8 cellular contexts compared by ENCODE assay signal in genomic region chr1:20633190-20634064, GRCh38. TPM values are rescaled to one million over a fixed set of nuclear protein-coding genes. Genes with fewer than 3 reads are reported as not detected.
DNase-seq lines count a peak whose midpoint lies in the region; TF ChIP-seq lines count a peak whose summit lies in the region.

PINK1 (plus strand) TSS chr1:20633458; CDS start chr1:20633549, 91 bp downstream.

- TF ChIP-seq CTCF in astrocyte of the cerebellum (IDR thresholded peaks at IDR 0.05; ENCODE audit: low read depth, low read length, missing control alignments) (peak; percentile 93), uterus (IDR thresholded peaks at IDR 0.05) (peak; percentile 84 to 99 (median 98))

- H3K4me3 ChIP-seq in HAP-1 (peak within 1 kb of the TSS; percentile 48), astrocyte of the cerebellum (ENCODE audit: low read depth, low read length) (peak within 1 kb of the TSS; percentile 75), rectal smooth muscle tissue (ENCODE audit: low read length) (peak within 1 kb of the TSS; percentile 76), uterus (peak within 1 kb of the TSS; percentile 53 to 97)

- H3K27me3 ChIP-seq in HAP-1 (ENCODE audit: low read depth): no peaks in the 10 kb centered on the region
- no peaks in the 10 kb centered on the region for H3K27me3 ChIP-seq in rectal smooth muscle tissue (ENCODE audit: control insufficient read depth, insufficient read depth, low read length)
- no peaks in the 10 kb centered on the region for H3K27me3 ChIP-seq in uterus

- peak; percentile 90 to 94 for TF ChIP-seq POLR2A in uterus (IDR thresholded peaks at IDR 0.05)

- H3K9me3 ChIP-seq in HAP-1 (no peaks in the 10 kb centered on the region), uterus (no peaks in the 10 kb centered on the region)

- intact Hi-C loops in uterus (cut with DNase I; ENCODE audit: low total_unique reads): no loop called here

- H3K9ac ChIP-seq in rectal smooth muscle tissue (ENCODE audit: low read length): peak within 1 kb of the TSS; percentile 80

- H3K4me1 ChIP-seq in HAP-1 (peaks cover 19% of the 10 kb centered on the region), rectal smooth muscle tissue (ENCODE audit: control insufficient read depth, insufficient read depth, low read length) (peaks cover 7% of the 10 kb centered on the region), uterus (peaks cover 0 to 5% of the 10 kb centered on the region in 2 donors)

- DNase-seq in DMS53 treated with DMSO at 0.1 percent for 48 hours (lab: John Stamatoyannopoulos, UW; ENCODE audit: unreplicated experiment): peak; percentile 80
- DNase-seq in HAP-1 (ENCODE audit: low spot score in 2 of 2): peak; percentile 68 to 88
- peak; percentile 10 for DNase-seq in NCI-H1436 treated with DMSO at 0.1 percent for 48 hours (lab: John Stamatoyannopoulos, UW)
- peak; percentile 74 for DNase-seq in T1000 (lab: John Stamatoyannopoulos, UW)
- DNase-seq in astrocyte of the cerebellum (ENCODE audit: low read depth): peak; percentile 23
- DNase-seq in hepatic stellate cell (ENCODE audit: low spot score): peak; percentile 84
- DNase-seq in uterus: peak; percentile 72 to 89

- in situ Hi-C loops in HAP-1 (cut with MboI; ENCODE audit: low sequenced_read_pairs): no loop called here
- in situ Hi-C loops in astrocyte of the cerebellum (cut with HindIII; ENCODE audit: low sequenced_read_pairs): loop anchor here (25.0 kb wide), 1 partner anchor 96 kb away; no protein-coding TSS in a partner anchor

- H3K27ac ChIP-seq in rectal smooth muscle tissue (ENCODE audit: low read depth, low read length) (peak within 1 kb of the TSS; percentile 87), uterus (peak within 1 kb of the TSS; percentile 83 to 95)

- peaks cover 4% of the 10 kb centered on the region; the same call in 1 of the 2 replicates for H3K36me3 ChIP-seq in HAP-1 (replicated peaks)
- H3K36me3 ChIP-seq in rectal smooth muscle tissue (ENCODE audit: control insufficient read depth, insufficient read depth, low read length): peaks cover 2% of the 10 kb centered on the region
- H3K36me3 ChIP-seq in uterus: no peaks in the 10 kb centered on the region

RNA-seq across cellular contexts. Expression of gene PINK1, which starts in this region (rescaled TPM):
- 10 to 100 TPM; 55.6 to 67.4 (median 62.8) TPM for total RNA-seq in uterus

Comparison
In these comparisons a context has a peak if more than half of its experiments do, and no peak if none do; other contexts are left out.
1. Peak in every context shown above with its lines: DNase-seq, H3K4me3 ChIP-seq and H3K27ac ChIP-seq.
2. DNase-seq: peak in every context shown above with its lines; median percentile 84 in hepatic stellate cell; 80 in uterus; 80 in DMS53 treated with DMSO at 0.1 percent for 48 hours; 78 in HAP-1; 74 in T1000; 23 in astrocyte of the cerebellum; 10 in NCI-H1436 treated with DMSO at 0.1 percent for 48 hours.